8 cellular contexts compared by ENCODE assay signal in genomic region chr4:102501635-102502382, GRCh38. TPM values are rescaled to one million over a fixed set of nuclear protein-coding genes. Genes with fewer than 3 reads are reported as not detected.
DNase-seq lines count a peak whose midpoint lies in the region; ATAC-seq lines count a peak whose summit lies in the region.

No MANE protein-coding gene starts in this region.

- DNase-seq in AML-193 (lab: John Stamatoyannopoulos, UW) = peak; percentile 80 to 86
- DNase-seq in NCI-H748 treated with DMSO at 0.1 percent for 48 hours (lab: John Stamatoyannopoulos, UW) = peak; percentile 76
- peak; percentile 68 for DNase-seq in activated CD8-positive, alpha-beta T cell treated with anti-CD3 and anti-CD28 coated beads, Interleukin-2, amount 10 ng/mL, durations not matched to agents 7 days and 5 days
- DNase-seq in effector CD8-positive, alpha-beta T cell (lab: John Stamatoyannopoulos, UW) = peak; percentile 52
- DNase-seq in memory B cell (ENCODE audit: low spot score in 2 of 2) = peak; percentile 70 to 76
- peak; percentile 39 for DNase-seq in stimulated activated CD8-positive, alpha-beta memory T cell treated with anti-CD3 and anti-CD28 coated beads, Interleukin-12 subunit alpha, Interleukin-12 subunit beta, amount 100 ng/mL, for 4 hours (ENCODE audit: low read depth)

- peak overlapping the region; percentile 85 for H3K27ac Mint-ChIP-seq in activated CD8-positive, alpha-beta T cell treated with anti-CD3 and anti-CD28 coated beads, Interleukin-2, amount 10 ng/mL, durations not matched to agents 7 days and 5 days
- peak overlapping the region; percentile 99 for H3K27ac Mint-ChIP-seq in memory B cell

- POLR2A ChIA-PET in activated CD8-positive, alpha-beta T cell treated with anti-CD3 and anti-CD28 coated beads, Interleukin-2, amount 10 ng/mL, durations not matched to agents 7 days and 5 days (lab: Charles Lee) = interaction anchor here (0.6 to 3.6 kb wide), 19 partner anchors 10 to 259 kb away, joined by 3 to 21 read pairs (median 5); partner anchors contain the start of gene MANBA

- no peaks in the 10 kb centered on the region for H3K27me3 Mint-ChIP-seq in activated CD8-positive, alpha-beta T cell treated with anti-CD3 and anti-CD28 coated beads, Interleukin-2, amount 10 ng/mL, durations not matched to agents 7 days and 5 days (ENCODE audit: low read depth)
- H3K27me3 Mint-ChIP-seq in memory B cell = no peaks in the 10 kb centered on the region

- H3K4me1 Mint-ChIP-seq in activated CD8-positive, alpha-beta T cell treated with anti-CD3 and anti-CD28 coated beads, Interleukin-2, amount 10 ng/mL, durations not matched to agents 7 days and 5 days (ENCODE audit: low read depth) = peaks cover 34% of the 10 kb centered on the region
- peaks cover 23% of the 10 kb centered on the region for H3K4me1 Mint-ChIP-seq in memory B cell

- H3K9me3 Mint-ChIP-seq in activated CD8-positive, alpha-beta T cell treated with anti-CD3 and anti-CD28 coated beads, Interleukin-2, amount 10 ng/mL, durations not matched to agents 7 days and 5 days (ENCODE audit: insufficient read depth) = no peaks in the 10 kb centered on the region
- H3K9me3 Mint-ChIP-seq in memory B cell = no peaks in the 10 kb centered on the region

- peaks cover 36% of the 10 kb centered on the region for H3K36me3 Mint-ChIP-seq in activated CD8-positive, alpha-beta T cell treated with anti-CD3 and anti-CD28 coated beads, Interleukin-2, amount 10 ng/mL, durations not matched to agents 7 days and 5 days (ENCODE audit: low read depth)
- H3K36me3 Mint-ChIP-seq in memory B cell = no peaks in the 10 kb centered on the region

- peak overlapping the region; percentile 88 for H3K4me3 Mint-ChIP-seq in activated CD8-positive, alpha-beta T cell treated with anti-CD3 and anti-CD28 coated beads, Interleukin-2, amount 10 ng/mL, durations not matched to agents 7 days and 5 days
- H3K4me3 Mint-ChIP-seq in memory B cell = peak overlapping the region; percentile 99

- peak; percentile 45 for ATAC-seq in GM19035 (IDR thresholded peaks at IDR 0.05; ENCODE audit: unreplicated experiment)
- peak; percentile 36 for ATAC-seq in HG03196 (IDR thresholded peaks at IDR 0.05; ENCODE audit: unreplicated experiment)
- ATAC-seq in activated CD8-positive, alpha-beta T cell treated with anti-CD3 and anti-CD28 coated beads, Interleukin-2, amount 10 ng/mL, durations not matched to agents 7 days and 5 days = peak; percentile 46
- peak; percentile 52 for ATAC-seq in memory B cell (ENCODE audit: low read depth)

- CTCF ChIA-PET in activated CD8-positive, alpha-beta T cell treated with anti-CD3 and anti-CD28 coated beads, Interleukin-2, amount 10 ng/mL, durations not matched to agents 7 days and 5 days (lab: Charles Lee) = interaction anchor here (0.8 to 2.4 kb wide), 11 partner anchors 20 to 123 kb away, joined by 3 to 12 read pairs (median 5); no protein-coding TSS in a partner anchor

RNA-seq across cellular contexts. Expression of gene NFKB1, which starts 0.7 kb away (rescaled TPM):
- 100 to 1,000 TPM; 150 to 162 TPM for total RNA-seq in activated CD8-positive, alpha-beta T cell treated with anti-CD3 and anti-CD28 coated beads, Interleukin-2, amount 10 ng/mL, durations not matched to agents 7 days and 5 days

Comparison
In these comparisons a context has a peak if more than half of its experiments do, and no peak if none do; other contexts are left out.
1. Peak in every context shown above with its lines: DNase-seq and ATAC-seq.